In the genomic region with DNA sequence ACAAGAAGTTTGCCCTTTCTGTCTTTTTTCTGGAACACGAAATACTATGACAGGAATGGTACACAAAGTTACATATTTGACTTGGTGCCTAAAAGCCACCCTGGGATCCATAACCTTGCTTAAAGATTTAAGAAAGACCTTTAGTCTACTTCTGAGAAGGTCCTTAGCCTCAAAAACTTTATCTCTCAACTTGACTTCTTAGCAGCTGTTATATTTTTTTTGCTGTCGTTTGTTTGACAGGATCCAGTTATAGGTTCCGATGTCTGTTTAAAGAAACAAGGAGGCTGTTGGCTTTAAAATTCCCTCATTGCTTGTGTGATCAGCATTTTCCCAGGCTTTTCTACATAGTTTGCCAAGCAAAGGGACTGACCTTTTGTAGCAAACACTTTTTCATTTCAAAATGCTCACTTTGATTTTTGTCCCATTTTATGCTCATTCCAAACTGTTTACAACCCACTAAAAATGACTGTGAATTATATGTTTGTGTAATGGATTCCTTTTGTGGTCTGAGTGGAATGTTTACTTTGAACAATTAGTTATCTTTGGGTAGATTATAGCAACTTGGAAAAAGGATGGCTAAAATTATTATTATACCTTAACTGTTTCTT, we compare ENCODE assay signal across 2 cellular contexts.
TF ChIP-seq lines count a peak whose summit lies in the region.

No MANE protein-coding gene starts in this region.

TF ChIP-seq in liver, 16 proteins besides CTCF, POLR2A, EP300 and RAD21 (continued from another document):
- TF ChIP-seq RXRA (IDR thresholded peaks at IDR 0.05) = peak in 1 of 2 donors; percentile 55
- TF ChIP-seq SP1 (IDR thresholded peaks at IDR 0.05) = peak; percentile 37

TF ChIP-seq in HepG2, 621 proteins besides CTCF, POLR2A, EP300 and RAD21 (continued from another document):
- TF ChIP-seq, protein P1, sequence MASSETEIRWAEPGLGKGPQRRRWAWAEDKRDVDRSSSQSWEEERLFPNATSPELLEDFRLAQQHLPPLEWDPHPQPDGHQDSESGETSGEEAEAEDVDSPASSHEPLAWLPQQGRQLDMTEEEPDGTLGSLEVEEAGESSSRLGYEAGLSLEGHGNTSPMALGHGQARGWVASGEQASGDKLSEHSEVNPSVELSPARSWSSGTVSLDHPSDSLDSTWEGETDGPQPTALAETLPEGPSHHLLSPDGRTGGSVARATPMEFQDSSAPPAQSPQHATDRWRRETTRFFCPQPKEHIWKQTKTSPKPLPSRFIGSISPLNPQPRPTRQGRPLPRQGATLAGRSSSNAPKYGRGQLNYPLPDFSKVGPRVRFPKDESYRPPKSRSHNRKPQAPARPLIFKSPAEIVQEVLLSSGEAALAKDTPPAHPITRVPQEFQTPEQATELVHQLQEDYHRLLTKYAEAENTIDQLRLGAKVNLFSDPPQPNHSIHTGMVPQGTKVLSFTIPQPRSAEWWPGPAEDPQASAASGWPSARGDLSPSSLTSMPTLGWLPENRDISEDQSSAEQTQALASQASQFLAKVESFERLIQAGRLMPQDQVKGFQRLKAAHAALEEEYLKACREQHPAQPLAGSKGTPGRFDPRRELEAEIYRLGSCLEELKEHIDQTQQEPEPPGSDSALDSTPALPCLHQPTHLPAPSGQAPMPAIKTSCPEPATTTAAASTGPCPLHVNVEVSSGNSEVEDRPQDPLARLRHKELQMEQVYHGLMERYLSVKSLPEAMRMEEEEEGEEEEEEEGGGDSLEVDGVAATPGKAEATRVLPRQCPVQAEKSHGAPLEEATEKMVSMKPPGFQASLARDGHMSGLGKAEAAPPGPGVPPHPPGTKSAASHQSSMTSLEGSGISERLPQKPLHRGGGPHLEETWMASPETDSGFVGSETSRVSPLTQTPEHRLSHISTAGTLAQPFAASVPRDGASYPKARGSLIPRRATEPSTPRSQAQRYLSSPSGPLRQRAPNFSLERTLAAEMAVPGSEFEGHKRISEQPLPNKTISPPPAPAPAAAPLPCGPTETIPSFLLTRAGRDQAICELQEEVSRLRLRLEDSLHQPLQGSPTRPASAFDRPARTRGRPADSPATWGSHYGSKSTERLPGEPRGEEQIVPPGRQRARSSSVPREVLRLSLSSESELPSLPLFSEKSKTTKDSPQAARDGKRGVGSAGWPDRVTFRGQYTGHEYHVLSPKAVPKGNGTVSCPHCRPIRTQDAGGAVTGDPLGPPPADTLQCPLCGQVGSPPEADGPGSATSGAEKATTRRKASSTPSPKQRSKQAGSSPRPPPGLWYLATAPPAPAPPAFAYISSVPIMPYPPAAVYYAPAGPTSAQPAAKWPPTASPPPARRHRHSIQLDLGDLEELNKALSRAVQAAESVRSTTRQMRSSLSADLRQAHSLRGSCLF (CRISPR knock-in tag; IDR thresholded peaks at IDR 0.05; ENCODE audit: borderline replicate concordance) = no peak
- no peak for TF ChIP-seq ATF1 (CRISPR knock-in tag; IDR thresholded peaks at IDR 0.05)
- no peak for TF ChIP-seq KDM5A (IDR thresholded peaks at IDR 0.05; ENCODE audit: borderline replicate concordance, low read length)
- TF ChIP-seq TOPORS (CRISPR knock-in tag; IDR thresholded peaks at IDR 0.05) = no peak
